In genomic region chr13:76016799-76017198, GRCh38 we compare ENCODE assay signal across 8 cellular contexts.
A peak's percentile ranks its signal among the peaks of the same experiment; 100 is the strongest.
DNase-seq lines count a peak whose midpoint lies in the region; ATAC-seq and TF ChIP-seq lines count a peak whose summit lies in the region.

No MANE protein-coding gene starts in this region.

- DNase-seq in NCI-H187 treated with DMSO at 0.1 percent for 48 hours (lab: John Stamatoyannopoulos, UW) (peak; percentile 6), NCI-H187 (lab: John Stamatoyannopoulos, UW) (no peak), RPMI8226 (peak; percentile 31), fibroblast of the aortic adventitia (ENCODE audit: low read depth) (peak; percentile 32), transverse colon (peak; percentile 8), NCI-H2107 treated with DMSO at 0.1 percent for 48 hours (lab: John Stamatoyannopoulos, UW; ENCODE audit: unreplicated experiment) (no peak)

- no peak overlapping the region for H3K27ac ChIP-seq in transverse colon

- TF ChIP-seq POLR2A in transverse colon (IDR thresholded peaks at IDR 0.05) = no peak

- ATAC-seq in GM19438 (IDR thresholded peaks at IDR 0.05; ENCODE audit: low read depth, unreplicated experiment) (peak; percentile 41), HG03175 (IDR thresholded peaks at IDR 0.05; ENCODE audit: unreplicated experiment) (peak; percentile 78)

- no peaks in the 10 kb centered on the region for H3K36me3 ChIP-seq in transverse colon

- intact Hi-C loops in transverse colon (cut with DNase I; ENCODE audit: low total_unique reads) = no loop called here

- no peaks in the 10 kb centered on the region for H3K9me3 ChIP-seq in transverse colon

- TF ChIP-seq EP300 in transverse colon (IDR thresholded peaks at IDR 0.05; ENCODE audit: low read depth) = no peak

- H3K27me3 ChIP-seq in transverse colon = no peaks in the 10 kb centered on the region

- H3K4me1 ChIP-seq in transverse colon = peaks cover 0 to 3% (median 0%) of the 10 kb centered on the region in 4 donors

- in situ Hi-C loops in transverse colon (cut with MboI; ENCODE audit: low pct_ligation_motif_present in 1 of 4, low pct_unique_long_range_greater_than_20kb in 1 of 4, low sequenced_read_pairs in 3 of 4) = loop anchor here in 1 of 4 donors (25.0 kb wide), 1 partner anchor 329 kb away; no protein-coding TSS in a partner anchor

- H3K4me3 ChIP-seq in fibroblast of the aortic adventitia (ENCODE audit: low read depth, low read length) (no peak overlapping the region), transverse colon (no peak overlapping the region)

- TF ChIP-seq CTCF in fibroblast of the aortic adventitia (IDR thresholded peaks at IDR 0.05; ENCODE audit: insufficient read depth, low read length) = peak; percentile 61
- TF ChIP-seq CTCF in transverse colon (IDR thresholded peaks at IDR 0.05) = peak in 4 of 5 experiments; percentile 27 to 34 (median 32)

Comparison
In these comparisons a context has a peak if more than half of its experiments do, and no peak if none do; other contexts are left out.
1. DNase-seq: peak in NCI-H187 treated with DMSO at 0.1 percent for 48 hours (single experiment), RPMI8226 (single experiment), fibroblast of the aortic adventitia (single experiment) and transverse colon (single experiment); none in NCI-H187 (0 of 2) and NCI-H2107 treated with DMSO at 0.1 percent for 48 hours (single experiment).